27 cellular contexts compared by ENCODE assay signal in the genomic region with DNA sequence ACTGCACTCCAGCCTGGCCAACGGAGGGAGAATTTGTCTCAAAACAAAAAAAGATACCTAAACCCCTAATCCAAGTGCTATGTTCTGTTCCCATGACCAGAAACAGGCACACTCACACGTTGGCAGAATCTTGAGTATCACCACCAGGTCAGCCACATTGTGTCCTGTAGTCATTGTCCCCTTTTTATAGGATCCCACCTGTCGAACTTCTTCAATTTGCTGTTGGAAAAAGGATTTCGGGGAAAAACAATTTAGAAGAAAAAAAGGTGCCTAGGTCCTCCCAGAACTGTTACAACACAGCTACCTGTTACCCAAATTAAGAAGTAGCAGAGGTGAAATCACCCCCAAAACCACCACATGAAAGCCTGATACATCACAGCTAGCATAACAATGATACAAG. TPM values are rescaled to one million over a fixed set of nuclear protein-coding genes. Genes with fewer than 3 reads are reported as not detected.
DNase-seq lines count a peak whose midpoint lies in the region; ATAC-seq and TF ChIP-seq lines count a peak whose summit lies in the region.
"Had no signal": no experiment of that assay in that cellular context is flagged by ENCODE, and none has a peak within 500 bp of the region (broad histone marks: within the 10 kb centered on the region; RNA-seq: fewer than 3 reads in every experiment).

No MANE protein-coding gene starts in this region.

- no peaks in the 10 kb centered on the region for H3K9me3 ChIP-seq in Loucy (ENCODE audit: insufficient read depth, low read depth, low read length)
- H3K9me3 ChIP-seq: BLaER1 treated with 17β-estradiol and CSF1 and Interleukin-3, amounts not matched to agents 10 nM and 100 nM; body of pancreas; heart left ventricle; thoracic aorta had no signal

- H3K9me3 Mint-ChIP-seq in activated T-cell treated with anti-CD3 and anti-CD28 coated beads, Interleukin-2, amount 50 U/mL, for 4 hours, result no peaks in the 10 kb centered on the region
- H3K9me3 Mint-ChIP-seq in activated naive CD8-positive, alpha-beta T cell treated with anti-CD3 and anti-CD28 coated beads, Interleukin-2, amount 10 ng/mL, durations not matched to agents 7 days and 5 days, result no peaks in the 10 kb centered on the region
- no peaks in the 10 kb centered on the region for H3K9me3 Mint-ChIP-seq in neural crest cell
- H3K9me3 Mint-ChIP-seq: stimulated activated memory B cell treated with anti-CD40 and anti-IgM and Interleukin-4, amounts not matched to agents 10 μg/mL and 1 μg/mL and 100 μg/mL, for 72 hours had no signal

- peaks cover 8% of the 10 kb centered on the region for H3K27me3 ChIP-seq in Loucy (ENCODE audit: insufficient read depth, low read length, poor library complexity, severe bottlenecking)
- H3K27me3 ChIP-seq: BLaER1 treated with 17β-estradiol and CSF1 and Interleukin-3, amounts not matched to agents 10 nM and 100 nM; body of pancreas; heart left ventricle had no signal

- peaks cover 18% of the 10 kb centered on the region for H3F3A ChIP-seq in Loucy (ENCODE audit: low read depth)

- peaks cover 50% of the 10 kb centered on the region for H3K36me3 Mint-ChIP-seq in activated T-cell treated with anti-CD3 and anti-CD28 coated beads, Interleukin-2, amount 50 U/mL, for 4 hours (ENCODE audit: insufficient read depth)
- peaks cover 51% of the 10 kb centered on the region for H3K36me3 Mint-ChIP-seq in activated naive CD8-positive, alpha-beta T cell treated with anti-CD3 and anti-CD28 coated beads, Interleukin-2, amount 10 ng/mL, durations not matched to agents 7 days and 5 days
- H3K36me3 Mint-ChIP-seq in neural crest cell (ENCODE audit: low read depth), result peaks cover 27% of the 10 kb centered on the region

- H3K9ac ChIP-seq in Loucy (ENCODE audit: low read depth, low read length, poor library complexity, severe bottlenecking), result peak overlapping the region; percentile 50

- no peak overlapping the region for H2AFZ ChIP-seq in Loucy (ENCODE audit: low read length)

- H4K20me1 ChIP-seq in Loucy (ENCODE audit: insufficient read depth, low read length, poor library complexity, severe bottlenecking), result peaks cover 80% of the 10 kb centered on the region

- peaks cover 25% of the 10 kb centered on the region for H3K4me1 Mint-ChIP-seq in activated T-cell treated with anti-CD3 and anti-CD28 coated beads, Interleukin-2, amount 50 U/mL, for 4 hours (ENCODE audit: low read depth)
- peaks cover 25% of the 10 kb centered on the region for H3K4me1 Mint-ChIP-seq in activated naive CD8-positive, alpha-beta T cell treated with anti-CD3 and anti-CD28 coated beads, Interleukin-2, amount 10 ng/mL, durations not matched to agents 7 days and 5 days
- H3K4me1 Mint-ChIP-seq in neural crest cell, result peaks cover 24% of the 10 kb centered on the region

- H3K27ac Mint-ChIP-seq in activated naive CD8-positive, alpha-beta T cell treated with anti-CD3 and anti-CD28 coated beads, Interleukin-2, amount 10 ng/mL, durations not matched to agents 7 days and 5 days, result peak overlapping the region; percentile 45
- H3K27ac Mint-ChIP-seq in neural crest cell (ENCODE audit: unreplicated experiment), result no peak overlapping the region
- H3K27ac Mint-ChIP-seq: stimulated activated memory B cell treated with anti-CD40 and anti-IgM and Interleukin-4, amounts not matched to agents 10 μg/mL and 1 μg/mL and 100 μg/mL, for 72 hours had no signal

- no peaks in the 10 kb centered on the region for H3K9me2 ChIP-seq in Loucy (replicated peaks; ENCODE audit: low read depth, low read length)

- H3K36me3 ChIP-seq in Loucy (ENCODE audit: insufficient read depth, low read length), result peaks cover 69% of the 10 kb centered on the region

- H3K4me3 Mint-ChIP-seq in activated T-cell treated with anti-CD3 and anti-CD28 coated beads, Interleukin-2, amount 50 U/mL, for 4 hours, result peak overlapping the region; percentile 53
- no peak overlapping the region for H3K4me3 Mint-ChIP-seq in activated naive CD8-positive, alpha-beta T cell treated with anti-CD3 and anti-CD28 coated beads, Interleukin-2, amount 10 ng/mL, durations not matched to agents 7 days and 5 days
- peak overlapping the region; percentile 87 for H3K4me3 Mint-ChIP-seq in neural crest cell
- H3K4me3 Mint-ChIP-seq: stimulated activated memory B cell treated with anti-CD40 and anti-IgM and Interleukin-4, amounts not matched to agents 10 μg/mL and 1 μg/mL and 100 μg/mL, for 72 hours had no signal

- H3K27me3 Mint-ChIP-seq in activated T-cell treated with anti-CD3 and anti-CD28 coated beads, Interleukin-2, amount 50 U/mL, for 4 hours (ENCODE audit: low read depth), result no peaks in the 10 kb centered on the region
- H3K27me3 Mint-ChIP-seq in activated naive CD8-positive, alpha-beta T cell treated with anti-CD3 and anti-CD28 coated beads, Interleukin-2, amount 10 ng/mL, durations not matched to agents 7 days and 5 days, result no peaks in the 10 kb centered on the region
- no peaks in the 10 kb centered on the region for H3K27me3 Mint-ChIP-seq in neural crest cell (ENCODE audit: low read depth)
- H3K27me3 Mint-ChIP-seq: stimulated activated memory B cell treated with anti-CD40 and anti-IgM and Interleukin-4, amounts not matched to agents 10 μg/mL and 1 μg/mL and 100 μg/mL, for 72 hours had no signal

- DNase-seq in activated T-cell treated with anti-CD3 and anti-CD28 coated beads, Interleukin-2, amount 50 U/mL, for 4 hours, result no peak
- no peak for DNase-seq in activated T-cell treated with anti-CD3 and anti-CD28 coated beads for 4 hours
- DNase-seq in activated naive CD8-positive, alpha-beta T cell treated with anti-CD3 and anti-CD28 coated beads, Interleukin-2, amount 10 ng/mL, durations not matched to agents 7 days and 5 days, result no peak
- DNase-seq in neural crest cell (ENCODE audit: low read depth, low spot score), result no peak
- DNase-seq in stimulated activated CD4-positive, alpha-beta T cell treated with anti-CD3 and anti-CD28 coated beads, Interleukin-4, amount 100 ng/mL, for 24 hours, result no peak
- no peak for DNase-seq in NCI-H748 (lab: John Stamatoyannopoulos, UW; ENCODE audit: unreplicated experiment)
- DNase-seq: activated CD4-positive, alpha-beta T cell treated with anti-CD3 and anti-CD28 coated beads, Interleukin-2, amount 50 U/mL, for 4 hours; body of pancreas; effector CD8-positive, alpha-beta T cell; foreskin fibroblast; heart left ventricle; mammary epithelial cell; NCI-H1092 treated with DMSO at 0.1 percent for 48 hours; NCI-H187 treated with DMSO at 0.1 percent for 48 hours; NCI-H69; nucleus accumbens; RPMI8226; stimulated activated CD4-positive, alpha-beta T cell treated with anti-CD3 and anti-CD28 coated beads, Interleukin-2, amount 100 ng/mL, for 24 hours; T-helper 9 cell; WERI-Rb-1 had no signal

- H3K4me2 ChIP-seq in Loucy (ENCODE audit: low read depth, low read length, poor library complexity, severe bottlenecking), result peak overlapping the region; percentile 100

- H3K79me2 ChIP-seq in Loucy (ENCODE audit: insufficient read depth, low read length), result peaks cover 82% of the 10 kb centered on the region

- peaks cover 35% of the 10 kb centered on the region for H3K4me1 ChIP-seq in Loucy (ENCODE audit: insufficient read depth, low read length, poor library complexity, severe bottlenecking)

- POLR2A ChIA-PET in activated naive CD8-positive, alpha-beta T cell treated with anti-CD3 and anti-CD28 coated beads, Interleukin-2, amount 10 ng/mL, durations not matched to agents 7 days and 5 days (lab: Charles Lee), result interaction anchor here (0.9 to 3.4 kb wide), 4 partner anchors 27 to 323 kb away, joined by 3 to 10 read pairs (median 4); a partner anchor contains a TSS

- no peak for ATAC-seq in activated T-cell treated with anti-CD3 and anti-CD28 coated beads, Interleukin-2, amount 50 U/mL, for 4 hours
- no peak for ATAC-seq in activated naive CD8-positive, alpha-beta T cell treated with anti-CD3 and anti-CD28 coated beads, Interleukin-2, amount 10 ng/mL, durations not matched to agents 7 days and 5 days (ENCODE audit: low read depth)
- ATAC-seq in HG02981 (IDR thresholded peaks at IDR 0.05; ENCODE audit: unreplicated experiment), result no peak
- ATAC-seq: body of pancreas; HCT116; heart left ventricle; stimulated activated memory B cell treated with anti-CD40 and anti-IgM and Interleukin-4, amounts not matched to agents 10 μg/mL and 1 μg/mL and 100 μg/mL, for 72 hours had no signal

- TF ChIP-seq CTCF in Loucy (conservative IDR thresholded peaks at IDR 0.05; ENCODE audit: low read length) (no peak), neural crest cell (conservative IDR thresholded peaks at IDR 0.05) (no peak)

- peak overlapping the region; percentile 99 for H3K4me3 ChIP-seq in Loucy (ENCODE audit: low read length, poor library complexity, severe bottlenecking)
- H3K4me3 ChIP-seq: body of pancreas, heart left ventricle, skin epidermis, thoracic aorta had no signal

RNA-seq across cellular contexts. Expression of a gene that starts 3.4 kb away (rescaled TPM):
- 100 to 1,000 TPM; 525 to 559 (median 531) TPM for total RNA-seq in activated T-cell treated with anti-CD3 and anti-CD28 coated beads, Interleukin-2, amount 50 U/mL, for 4 hours
- total RNA-seq in activated naive CD8-positive, alpha-beta T cell treated with anti-CD3 and anti-CD28 coated beads, Interleukin-2, amount 10 ng/mL, durations not matched to agents 7 days and 5 days, result 100 to 1,000 TPM; 141 to 142 TPM
- total RNA-seq in neural crest cell, result 404 and 407 TPM in 2 replicates

RNA-seq across cellular contexts. Expression of a gene that starts 8.9 kb away (rescaled TPM):
- 10 to 100 TPM; 32.1 to 36.8 (median 32.7) TPM for total RNA-seq in activated T-cell treated with anti-CD3 and anti-CD28 coated beads, Interleukin-2, amount 50 U/mL, for 4 hours
- 10 to 100 TPM; 37.9 TPM for total RNA-seq in activated naive CD8-positive, alpha-beta T cell treated with anti-CD3 and anti-CD28 coated beads, Interleukin-2, amount 10 ng/mL, durations not matched to agents 7 days and 5 days
- total RNA-seq in neural crest cell, result 52.8 and 55.4 TPM in 2 replicates

RNA-seq across cellular contexts. Expression of a gene that starts 11.0 kb away (rescaled TPM):
- under 1 TPM; 0.16 to 0.26 (median 0.23) TPM for total RNA-seq in activated T-cell treated with anti-CD3 and anti-CD28 coated beads, Interleukin-2, amount 50 U/mL, for 4 hours
- total RNA-seq in activated naive CD8-positive, alpha-beta T cell treated with anti-CD3 and anti-CD28 coated beads, Interleukin-2, amount 10 ng/mL, durations not matched to agents 7 days and 5 days, result not detected
- total RNA-seq in neural crest cell, result 0.57 and 0.93 TPM in 2 replicates

RNA-seq across cellular contexts. Expression of a gene that starts 33.6 kb away (rescaled TPM):
- total RNA-seq in activated T-cell treated with anti-CD3 and anti-CD28 coated beads, Interleukin-2, amount 50 U/mL, for 4 hours, result 100 to 1,000 TPM; 111 to 117 (median 114) TPM
- total RNA-seq in activated naive CD8-positive, alpha-beta T cell treated with anti-CD3 and anti-CD28 coated beads, Interleukin-2, amount 10 ng/mL, durations not matched to agents 7 days and 5 days, result 100 to 1,000 TPM in 1 of 2 experiments, 10 to 100 TPM in 1; 98.1 to 105 TPM
- 132 and 136 TPM in 2 replicates for total RNA-seq in neural crest cell

RNA-seq across cellular contexts. Expression of a gene that starts 39.2 kb away (rescaled TPM):
- not detected for total RNA-seq in activated T-cell treated with anti-CD3 and anti-CD28 coated beads, Interleukin-2, amount 50 U/mL, for 4 hours
- total RNA-seq in activated naive CD8-positive, alpha-beta T cell treated with anti-CD3 and anti-CD28 coated beads, Interleukin-2, amount 10 ng/mL, durations not matched to agents 7 days and 5 days, result not detected
- total RNA-seq in neural crest cell, result not detected in 2 replicates
- total RNA-seq: mammary epithelial cell, thoracic aorta had no signal
